Comparison of ENCODE assay signal across 2 cellular contexts in genomic region chr1:244762629-244763028, GRCh38.
TF ChIP-seq lines count a peak whose summit lies in the region.

No MANE protein-coding gene starts in this region.

TF ChIP-seq in SK-N-SH, 30 proteins besides CTCF, POLR2A, EP300 and RAD21 (continued from another document):
- no peak for TF ChIP-seq MXI1 (IDR thresholded peaks at IDR 0.05; ENCODE audit: low read depth, low read length)

TF ChIP-seq in K562, 482 proteins besides CTCF, POLR2A, EP300 and RAD21 (continued from another document):
- TF ChIP-seq SFPQ (IDR thresholded peaks at IDR 0.05; ENCODE audit: low read depth, low read length) (no peak), ELK3 (CRISPR knock-in tag; IDR thresholded peaks at IDR 0.05) (no peak), FOXA3 (CRISPR knock-in tag; conservative IDR thresholded peaks at IDR 0.05 in 1 of 2, IDR thresholded peaks at IDR 0.05 in 1 of 2) (no peak), ATF4 (CRISPR knock-in tag; IDR thresholded peaks at IDR 0.05) (no peak), BCOR (IDR thresholded peaks at IDR 0.05) (peak; percentile 19; the same call in 1 of the 2 replicates), DIDO1 (tag; IDR thresholded peaks at IDR 0.05; ENCODE audit: low read depth) (no peak), ZNF609 (CRISPR knock-in tag; IDR thresholded peaks at IDR 0.05; ENCODE audit: borderline replicate concordance) (no peak)
